ENCODE assay signal across 8 cellular contexts in the genomic region with DNA sequence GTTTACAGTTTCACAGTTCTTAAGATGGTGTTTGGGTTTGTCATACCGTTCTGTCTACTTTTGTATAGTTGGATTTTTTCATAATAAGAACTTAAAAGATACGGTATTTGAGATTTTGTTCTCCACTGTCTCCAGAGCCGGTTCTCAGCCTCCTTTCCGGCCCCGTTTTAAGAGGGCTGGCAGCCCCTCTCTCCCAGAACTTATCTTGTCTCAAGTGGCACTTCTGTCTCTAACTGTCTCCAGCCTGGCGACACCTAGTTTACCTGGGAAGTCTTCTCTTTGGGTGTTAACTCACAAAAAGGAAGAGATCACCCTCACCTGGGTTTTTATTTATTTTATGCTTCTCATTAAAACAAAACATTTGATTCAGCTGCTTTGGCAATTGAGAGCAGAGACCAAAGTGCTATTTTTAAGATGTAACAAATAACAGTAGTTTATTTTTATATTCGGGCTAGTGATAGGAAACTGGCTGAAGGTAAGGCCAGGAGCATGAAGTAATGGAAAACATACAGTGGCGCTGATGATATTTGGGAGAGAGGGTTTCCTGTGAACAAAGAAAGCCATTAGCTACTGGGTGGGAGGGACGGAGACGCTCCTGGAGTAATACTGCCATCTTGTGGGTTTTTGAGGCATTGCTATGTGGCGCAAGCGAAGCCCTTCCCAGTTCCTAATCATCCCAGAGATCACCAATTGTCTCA. TPM values are rescaled to one million over a fixed set of nuclear protein-coding genes. Genes with fewer than 3 reads are reported as not detected.
A peak's percentile ranks its signal among the peaks of the same experiment; 100 is the strongest.
DNase-seq lines count a peak whose midpoint lies in the region; ATAC-seq and TF ChIP-seq lines count a peak whose summit lies in the region.

No MANE protein-coding gene starts in this region.

- CTCF ChIA-PET in CD8-positive, alpha-beta T cell (lab: Charles Lee), result interaction anchor here (0.6 to 5.8 kb wide), 24 partner anchors 9 to 1202 kb away, joined by 3 to 62 read pairs (median 4); a partner anchor contains a TSS

- no peak overlapping the region for H3K23ac ChIP-seq in mesenchymal stem cell (ENCODE audit: low read length in 2 of 2)

- H3K4me2 ChIP-seq in mesenchymal stem cell (ENCODE audit: low read length, poor library complexity, severe bottlenecking), result no peak overlapping the region

- no peaks in the 10 kb centered on the region for H3K9me3 ChIP-seq in CD8-positive, alpha-beta T cell (ENCODE audit: low read length)
- no peaks in the 10 kb centered on the region for H3K9me3 ChIP-seq in mesenchymal stem cell (ENCODE audit: control insufficient read depth, low read length)

- no peak overlapping the region for H2AK5ac ChIP-seq in mesenchymal stem cell (ENCODE audit: low read length, severe bottlenecking)

- peak overlapping the region; percentile 24 for H3K4me3 Mint-ChIP-seq in CD8-positive, alpha-beta T cell
- peak overlapping the region; percentile 35 to 51 for H3K4me3 Mint-ChIP-seq in effector memory CD8-positive, alpha-beta T cell

- peaks cover 7% of the 10 kb centered on the region for H3K4me1 ChIP-seq in CD8-positive, alpha-beta T cell (ENCODE audit: insufficient read depth, low read length)
- H3K4me1 ChIP-seq in mesenchymal stem cell (ENCODE audit: control insufficient read depth, insufficient read depth, low read depth, low read length), result no peaks in the 10 kb centered on the region

- peak; percentile 96 for ATAC-seq in CD8-positive, alpha-beta T cell
- peak; percentile 86 for ATAC-seq in GM19328 (IDR thresholded peaks at IDR 0.05; ENCODE audit: unreplicated experiment)
- peak; percentile 80 for ATAC-seq in HG03457 (IDR thresholded peaks at IDR 0.05; ENCODE audit: unreplicated experiment)
- ATAC-seq in effector memory CD8-positive, alpha-beta T cell (replicated peaks), result peak; percentile 95

- peak overlapping the region; percentile 67 for H2BK15ac ChIP-seq in mesenchymal stem cell (ENCODE audit: low read depth, poor library complexity, severe bottlenecking)

- H2BK5ac ChIP-seq in mesenchymal stem cell (ENCODE audit: low read depth, low read length, poor library complexity, severe bottlenecking), result no peak overlapping the region

- no peaks in the 10 kb centered on the region for H3K79me1 ChIP-seq in mesenchymal stem cell (replicated peaks; ENCODE audit: low read length, poor library complexity, severe bottlenecking)

- H3K4ac ChIP-seq in mesenchymal stem cell (ENCODE audit: low read depth in 1 of 2, low read length in 2 of 2), result peak overlapping the region in 1 of 2 experiments; percentile 54

- H3K18ac ChIP-seq in mesenchymal stem cell (ENCODE audit: low read depth in 1 of 2, low read length in 2 of 2), result no peak overlapping the region

- no peak overlapping the region for H2BK120ac ChIP-seq in mesenchymal stem cell (ENCODE audit: low read depth, low read length)

- H3K4me3 ChIP-seq in CD8-positive, alpha-beta T cell (ENCODE audit: low read depth, low read length), result no peak overlapping the region
- peak overlapping the region in 1 of 2 experiments; percentile 64 for H3K4me3 ChIP-seq in mesenchymal stem cell (ENCODE audit: insufficient read depth in 1 of 2, low read depth in 1 of 2, low read length in 2 of 2)

- H3K36me3 ChIP-seq in CD8-positive, alpha-beta T cell (ENCODE audit: insufficient read depth, low read length), result no peaks in the 10 kb centered on the region
- peaks cover 0 to 2% of the 10 kb centered on the region in 2 experiments for H3K36me3 ChIP-seq in mesenchymal stem cell (ENCODE audit: control insufficient read depth in 1 of 2, insufficient read depth in 2 of 2, low read depth in 1 of 2, low read length in 2 of 2)

- H3K27me3 Mint-ChIP-seq in CD8-positive, alpha-beta T cell (ENCODE audit: low read depth), result peaks cover 5% of the 10 kb centered on the region
- no peaks in the 10 kb centered on the region for H3K27me3 Mint-ChIP-seq in effector memory CD8-positive, alpha-beta T cell

- H3K36me3 Mint-ChIP-seq in CD8-positive, alpha-beta T cell, result no peaks in the 10 kb centered on the region
- no peaks in the 10 kb centered on the region for H3K36me3 Mint-ChIP-seq in effector memory CD8-positive, alpha-beta T cell (ENCODE audit: insufficient read depth)

- no peaks in the 10 kb centered on the region for H3K9me3 Mint-ChIP-seq in CD8-positive, alpha-beta T cell
- H3K9me3 Mint-ChIP-seq in effector memory CD8-positive, alpha-beta T cell, result no peaks in the 10 kb centered on the region

- H3K9ac ChIP-seq in mesenchymal stem cell (ENCODE audit: low read length), result peak overlapping the region; percentile 77

- POLR2A ChIA-PET in CD8-positive, alpha-beta T cell (lab: Charles Lee), result no interaction called here

- H4K8ac ChIP-seq in mesenchymal stem cell (ENCODE audit: low read length), result no peak overlapping the region

- H4K91ac ChIP-seq in mesenchymal stem cell (ENCODE audit: low read length), result no peak overlapping the region

- no peak overlapping the region for H3K27ac ChIP-seq in CD8-positive, alpha-beta T cell (ENCODE audit: low read depth, low read length)
- no peak overlapping the region for H3K27ac ChIP-seq in mesenchymal stem cell (ENCODE audit: low read length, poor library complexity, severe bottlenecking)

- TF ChIP-seq CTCF in CD8-positive, alpha-beta T cell (IDR thresholded peaks at IDR 0.05), result peak; percentile 89

- DNase-seq in CD8-positive, alpha-beta T cell, result peak; percentile 10 to 78 (median 53)
- DNase-seq in NCI-H510A treated with DMSO at 0.1 percent for 48 hours (lab: John Stamatoyannopoulos, UW) (peak; percentile 81), mesenchymal stem cell (peak; percentile 77)
- peak; percentile 17 to 35 for DNase-seq in activated CD4-positive, alpha-beta T cell treated with anti-CD3 and anti-CD28 coated beads, Interleukin-2, amount 50 U/mL, for 4 hours
- peak; percentile 53 to 63 (median 59) for DNase-seq in effector memory CD8-positive, alpha-beta T cell
- DNase-seq in stimulated activated CD8-positive, alpha-beta memory T cell treated with anti-CD3 and anti-CD28 coated beads, Interleukin-2, amount 100 ng/mL, for 48 hours (ENCODE audit: low read depth in 2 of 2), result peak; percentile 20 to 33

- WGBS in mesenchymal stem cell, result 33% methylated on average over 12 of the region's 12 CpGs

- no peak overlapping the region for H2AFZ ChIP-seq in mesenchymal stem cell (ENCODE audit: low read depth, low read length)

- peaks cover 5% of the 10 kb centered on the region for H3K4me1 Mint-ChIP-seq in CD8-positive, alpha-beta T cell (ENCODE audit: low read depth)
- peaks cover 7 to 8% of the 10 kb centered on the region in 2 donors for H3K4me1 Mint-ChIP-seq in effector memory CD8-positive, alpha-beta T cell (ENCODE audit: low read depth in 2 of 2)

- intact Hi-C loops in CD8-positive, alpha-beta T cell (cut with DNase I, micrococcal nuclease), result loop anchor here (1.0 to 10.0 kb wide), 11 partner anchors 76 to 1202 kb away; a partner anchor contains a TSS

- H3K27me3 ChIP-seq in CD8-positive, alpha-beta T cell (ENCODE audit: insufficient read depth, low read length), result no peaks in the 10 kb centered on the region
- H3K27me3 ChIP-seq in mesenchymal stem cell (ENCODE audit: control insufficient read depth in 1 of 2, insufficient read depth in 1 of 2, low read length in 2 of 2), result no peaks in the 10 kb centered on the region

- no peak overlapping the region for H2BK12ac ChIP-seq in mesenchymal stem cell (ENCODE audit: low read length in 2 of 2)

- peak overlapping the region in 1 of 2 experiments; percentile 57 for H3K14ac ChIP-seq in mesenchymal stem cell (ENCODE audit: low read length in 2 of 2)

- no peak overlapping the region for H3K27ac Mint-ChIP-seq in CD8-positive, alpha-beta T cell
- H3K27ac Mint-ChIP-seq in effector memory CD8-positive, alpha-beta T cell, result no peak overlapping the region

RNA-seq across cellular contexts. Expression of a gene that starts 48.3 kb away (rescaled TPM):
- total RNA-seq in CD8-positive, alpha-beta T cell, result 1 to 10 TPM in 1 of 2 experiments, under 1 TPM in 1; 0.62 to 1.2 TPM
- polyA plus RNA-seq in mesenchymal stem cell (2013, experiment 1 of 2), result 2.0 TPM
- polyA plus RNA-seq in mesenchymal stem cell (2013, experiment 2 of 2), result 2.2 TPM

Comparison
In these comparisons a context has a peak if more than half of its experiments do, and no peak if none do; other contexts are left out.
1. DNase-seq: peak in every context shown above with its lines; median percentile 81 in NCI-H510A treated with DMSO at 0.1 percent for 48 hours; 77 in mesenchymal stem cell; 59 in effector memory CD8-positive, alpha-beta T cell; 53 in CD8-positive, alpha-beta T cell; 26 in stimulated activated CD8-positive, alpha-beta memory T cell treated with anti-CD3 and anti-CD28 coated beads, Interleukin-2, amount 100 ng/mL, for 48 hours; 26 in activated CD4-positive, alpha-beta T cell treated with anti-CD3 and anti-CD28 coated beads, Interleukin-2, amount 50 U/mL, for 4 hours.